In the genomic region with DNA sequence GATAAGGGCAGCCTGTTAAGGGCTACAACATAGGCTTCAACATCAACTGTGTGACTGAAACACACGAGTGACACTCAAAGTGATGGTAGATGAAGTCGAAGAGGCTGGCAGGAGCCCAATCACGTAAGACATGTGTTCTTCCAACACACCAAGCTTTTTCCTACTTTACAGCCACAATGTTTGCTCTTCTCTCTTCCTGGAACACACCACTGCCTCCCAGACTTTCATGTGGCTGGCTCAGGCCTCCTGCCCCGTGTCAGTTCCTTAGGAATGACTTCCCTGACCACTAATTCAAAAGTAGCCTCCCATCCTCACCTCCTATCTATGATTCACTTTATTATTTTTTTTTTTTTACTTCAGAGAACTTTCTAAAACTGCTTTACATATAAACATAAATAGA, we compare ENCODE assay signal across 24 cellular contexts.
"Had no signal": no experiment of that assay in that cellular context is flagged by ENCODE, and none has a peak within 500 bp of the region (broad histone marks: within the 10 kb centered on the region; RNA-seq: fewer than 3 reads in every experiment).

No MANE protein-coding gene starts in this region.

- ATAC-seq: esophagus mucosa; gastrocnemius medialis; left cardiac atrium; left ventricle myocardium superior; right lobe of liver; stimulated activated naive B cell treated with anti-CD40 and anti-IgM and Interleukin-4, amounts not matched to agents 10 μg/mL and 1 μg/mL and 100 μg/mL, for 72 hours; stimulated activated naive CD8-positive, alpha-beta T cell treated with anti-CD3 and anti-CD28 coated beads, Interleukin-15, amount 100 ng/mL, for 72 hours had no signal

- DNase-seq: cortex of kidney; dorsolateral prefrontal cortex; effector CD8-positive, alpha-beta T cell; gastrocnemius medialis; left cardiac atrium; left ventricle myocardium superior; mesenchymal stem cell; midbrain; naive B cell; occipital lobe; pancreas; retina; right lobe of liver; stimulated activated CD4-positive, alpha-beta T cell treated with anti-CD3 and anti-CD28 coated beads, Interleukin-2, amount 100 ng/mL, for 24 hours; stimulated activated CD4-positive, alpha-beta T cell treated with anti-CD3 and anti-CD28 coated beads, Interleukin-4, amount 100 ng/mL, for 4 hours; stimulated activated naive B cell treated with anti-CD40 and anti-IgM and Interleukin-4, amounts not matched to agents 10 μg/mL and 1 μg/mL and 100 μg/mL, for 72 hours; stimulated activated naive CD8-positive, alpha-beta T cell treated with anti-CD3 and anti-CD28 coated beads, Interleukin-15, amount 100 ng/mL, for 72 hours; substantia nigra; trophoblast cell had no signal

- H3K4me1 ChIP-seq: gastrocnemius medialis, pancreas, right lobe of liver had no signal

- H3K36me3 ChIP-seq: gastrocnemius medialis, pancreas, right lobe of liver, thoracic aorta had no signal

- H3K27ac ChIP-seq: dorsolateral prefrontal cortex, pancreas, right lobe of liver, thoracic aorta had no signal

- H3K9me3 ChIP-seq: gastrocnemius medialis, pancreas, right lobe of liver, thoracic aorta had no signal

- H3K27me3 ChIP-seq: dorsolateral prefrontal cortex, gastrocnemius medialis, pancreas, right lobe of liver had no signal

- FAIRE-seq: keratinocyte, pancreas had no signal

- H3K4me3 ChIP-seq: dorsolateral prefrontal cortex, gastrocnemius medialis, lung, pancreas, right lobe of liver, skin epidermis, thoracic aorta had no signal
